In the genomic region with DNA sequence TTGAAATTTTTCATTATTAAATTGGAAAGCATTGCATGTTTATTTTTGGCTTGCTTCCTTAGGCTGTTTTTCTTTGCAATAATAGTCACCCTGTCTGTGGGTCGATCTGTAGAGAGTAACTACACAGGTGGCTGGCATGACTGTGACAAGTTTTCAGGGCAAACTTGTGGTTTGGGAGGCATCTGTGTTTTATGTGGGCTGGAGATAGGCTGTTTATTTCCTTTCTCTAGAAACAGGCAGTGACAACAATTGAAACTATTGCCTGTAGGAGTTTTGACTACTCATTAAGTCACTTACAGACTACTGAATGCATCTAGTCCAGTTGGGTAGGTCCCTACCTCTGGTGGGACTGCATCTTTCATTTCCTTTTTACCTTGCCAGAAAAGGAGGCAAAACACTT, we compare ENCODE assay signal across 12 cellular contexts.
A peak's percentile ranks its signal among the peaks of the same experiment; 100 is the strongest.
DNase-seq lines count a peak whose midpoint lies in the region; ATAC-seq, FAIRE-seq and TF ChIP-seq lines count a peak whose summit lies in the region.
"Had no signal": no experiment of that assay in that cellular context is flagged by ENCODE, and none has a peak within 500 bp of the region (broad histone marks: within the 10 kb centered on the region; RNA-seq: fewer than 3 reads in every experiment).

No MANE protein-coding gene starts in this region.

- no peak overlapping the region for H3K4me3 Mint-ChIP-seq in stimulated activated effector memory CD8-positive, alpha-beta T cell treated with anti-CD3 and anti-CD28 coated beads, Interleukin-12 subunit alpha, Interleukin-12 subunit beta, amount 100 ng/mL, for 72 hours
- H3K4me3 Mint-ChIP-seq in nephron progenitor cell = no peak overlapping the region
- H3K4me3 Mint-ChIP-seq: activated naive CD4-positive, alpha-beta T cell treated with anti-CD3 and anti-CD28 coated beads, Interleukin-2, amount 50 U/mL, for 24 hours had no signal

- H3K4me1 Mint-ChIP-seq in stimulated activated effector memory CD8-positive, alpha-beta T cell treated with anti-CD3 and anti-CD28 coated beads, Interleukin-12 subunit alpha, Interleukin-12 subunit beta, amount 100 ng/mL, for 72 hours = peaks cover 5% of the 10 kb centered on the region
- peaks cover 3% of the 10 kb centered on the region for H3K4me1 Mint-ChIP-seq in nephron progenitor cell

- no peaks in the 10 kb centered on the region for H3K27me3 Mint-ChIP-seq in nephron progenitor cell (ENCODE audit: low read depth, poor library complexity)
- H3K27me3 Mint-ChIP-seq: activated naive CD4-positive, alpha-beta T cell treated with anti-CD3 and anti-CD28 coated beads, Interleukin-2, amount 50 U/mL, for 24 hours had no signal

- peaks cover 0 to 28% (median 0%) of the 10 kb centered on the region in 4 donors for H3K4me1 ChIP-seq in tibial artery

- H3K9me3 ChIP-seq in tibial artery = no peaks in the 10 kb centered on the region

- no peak overlapping the region for H3K4me3 ChIP-seq in tibial artery

- peak; percentile 96 to 99 for ATAC-seq in activated naive CD4-positive, alpha-beta T cell treated with anti-CD3 and anti-CD28 coated beads, Interleukin-2, amount 50 U/mL, for 72 hours
- ATAC-seq in stimulated activated effector memory CD8-positive, alpha-beta T cell treated with anti-CD3 and anti-CD28 coated beads, Interleukin-12 subunit alpha, Interleukin-12 subunit beta, amount 100 ng/mL, for 72 hours = peak; percentile 97

- H3K27ac Mint-ChIP-seq in activated naive CD4-positive, alpha-beta T cell treated with anti-CD3 and anti-CD28 coated beads, Interleukin-2, amount 50 U/mL, for 72 hours = no peak overlapping the region
- no peak overlapping the region for H3K27ac Mint-ChIP-seq in stimulated activated effector memory CD8-positive, alpha-beta T cell treated with anti-CD3 and anti-CD28 coated beads, Interleukin-12 subunit alpha, Interleukin-12 subunit beta, amount 100 ng/mL, for 72 hours
- H3K27ac Mint-ChIP-seq in nephron progenitor cell = no peak overlapping the region
- H3K27ac Mint-ChIP-seq: activated naive CD4-positive, alpha-beta T cell treated with anti-CD3 and anti-CD28 coated beads, Interleukin-2, amount 50 U/mL, for 24 hours had no signal

- no peaks in the 10 kb centered on the region for H3K36me3 ChIP-seq in tibial artery

- intact Hi-C loops in tibial artery (cut with DNase I; ENCODE audit: low total_unique reads) = no loop called here

- TF ChIP-seq CTCF in nephron progenitor cell (IDR thresholded peaks at IDR 0.05) (no peak), tibial artery (IDR thresholded peaks at IDR 0.05) (no peak)

- H3K9me3 Mint-ChIP-seq in activated naive CD4-positive, alpha-beta T cell treated with anti-CD3 and anti-CD28 coated beads, Interleukin-2, amount 50 U/mL, for 72 hours = peaks cover 0 to 2% of the 10 kb centered on the region in 2 donors
- H3K9me3 Mint-ChIP-seq in stimulated activated effector memory CD8-positive, alpha-beta T cell treated with anti-CD3 and anti-CD28 coated beads, Interleukin-12 subunit alpha, Interleukin-12 subunit beta, amount 100 ng/mL, for 72 hours = no peaks in the 10 kb centered on the region
- H3K9me3 Mint-ChIP-seq in nephron progenitor cell = no peaks in the 10 kb centered on the region
- H3K9me3 Mint-ChIP-seq: activated naive CD4-positive, alpha-beta T cell treated with anti-CD3 and anti-CD28 coated beads, Interleukin-2, amount 50 U/mL, for 24 hours had no signal

- H3K27me3 ChIP-seq in tibial artery = no peaks in the 10 kb centered on the region

- FAIRE-seq in HTR-8/SVneo (lab: Jason Lieb, UNC) = peak; percentile 4

- DNase-seq in NCI-H2107 treated with DMSO at 0.1 percent for 48 hours (lab: John Stamatoyannopoulos, UW; ENCODE audit: unreplicated experiment) (peak; percentile 33), NCI-H2107 (lab: John Stamatoyannopoulos, UW) (no peak), HTR-8/SVneo (ENCODE audit: insufficient read length, low spot score) (no peak), nephron progenitor cell (no peak), DMS53 treated with DMSO at 0.1 percent for 48 hours (lab: John Stamatoyannopoulos, UW; ENCODE audit: unreplicated experiment) (no peak), tibial artery (no peak)
- DNase-seq in activated naive CD4-positive, alpha-beta T cell treated with anti-CD3 and anti-CD28 coated beads, Interleukin-2, amount 50 U/mL, for 72 hours (ENCODE audit: low spot score in 2 of 2) = peak in 1 of 2 donors; percentile 36
- peak in 1 of 2 donors; percentile 58 for DNase-seq in stimulated activated effector memory CD8-positive, alpha-beta T cell treated with anti-CD3 and anti-CD28 coated beads, Interleukin-12 subunit alpha, Interleukin-12 subunit beta, amount 100 ng/mL, for 72 hours (ENCODE audit: low spot score in 2 of 2)
- DNase-seq: mesenchymal stem cell, NCI-H748 treated with DMSO at 0.1 percent for 48 hours had no signal

- H3K36me3 Mint-ChIP-seq in activated naive CD4-positive, alpha-beta T cell treated with anti-CD3 and anti-CD28 coated beads, Interleukin-2, amount 50 U/mL, for 72 hours = no peaks in the 10 kb centered on the region
- H3K36me3 Mint-ChIP-seq in stimulated activated effector memory CD8-positive, alpha-beta T cell treated with anti-CD3 and anti-CD28 coated beads, Interleukin-12 subunit alpha, Interleukin-12 subunit beta, amount 100 ng/mL, for 72 hours = no peaks in the 10 kb centered on the region
- H3K36me3 Mint-ChIP-seq in nephron progenitor cell (ENCODE audit: low read depth) = no peaks in the 10 kb centered on the region

- H3K27ac ChIP-seq in tibial artery = no peak overlapping the region
- H3K27ac ChIP-seq: 22Rv1 had no signal
